ENCODE assay signal across 13 cellular contexts in the genomic region with DNA sequence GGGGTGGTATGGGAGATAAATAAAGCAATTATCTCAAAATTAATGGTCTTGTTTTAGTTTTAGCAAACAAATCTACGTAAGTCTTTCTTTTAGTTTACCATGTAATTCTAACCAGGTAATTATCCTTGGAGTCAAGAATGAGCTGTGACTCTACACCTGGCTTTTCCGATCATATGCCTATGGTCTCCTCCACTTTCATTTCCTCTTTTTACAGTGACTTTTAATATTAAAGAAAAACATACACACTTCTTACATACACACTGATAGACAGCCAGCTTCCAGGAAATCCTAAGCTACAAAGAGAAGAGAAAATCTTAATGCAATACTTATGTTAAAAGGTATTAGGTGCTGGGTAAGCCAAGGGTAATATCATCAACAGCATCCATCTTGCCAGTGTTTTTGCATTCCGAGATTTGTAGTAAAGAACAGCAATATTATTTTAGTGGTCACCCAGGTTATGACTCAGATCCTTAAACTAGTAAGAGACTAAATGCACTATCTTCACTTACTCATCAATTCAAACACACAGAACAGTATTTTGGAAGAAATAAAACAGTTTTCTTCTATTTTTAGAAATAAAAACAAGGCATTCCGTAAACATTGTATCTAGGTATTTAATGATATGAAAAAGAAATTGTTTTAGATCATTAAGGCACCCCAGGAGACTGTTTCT. TPM values are rescaled to one million over a fixed set of nuclear protein-coding genes. Genes with fewer than 3 reads are reported as not detected.
A peak's percentile ranks its signal among the peaks of the same experiment; 100 is the strongest.
DNase-seq lines count a peak whose midpoint lies in the region; ATAC-seq and TF ChIP-seq lines count a peak whose summit lies in the region.
"Had no signal": no experiment of that assay in that cellular context is flagged by ENCODE, and none has a peak within 500 bp of the region (broad histone marks: within the 10 kb centered on the region; RNA-seq: fewer than 3 reads in every experiment).

No MANE protein-coding gene starts in this region.

- no peak for DNase-seq in heart left ventricle
- DNase-seq in right atrium auricular region (ENCODE audit: low spot score) = no peak
- DNase-seq in NCI-H774 (lab: John Stamatoyannopoulos, UW) = peak; percentile 18
- DNase-seq in esophagus squamous epithelium (lab: John Stamatoyannopoulos, UW) = no peak
- no peak for DNase-seq in upper lobe of right lung
- DNase-seq in stimulated activated CD4-positive, alpha-beta T cell treated with anti-CD3 and anti-CD28 coated beads, Interleukin-15, amount 100 ng/mL, for 24 hours = no peak
- DNase-seq: activated T-cell treated with anti-CD3 and anti-CD28 coated beads, Interleukin-2, amount 50 U/mL, for 72 hours; CD8-positive, alpha-beta T cell; T-helper 1 cell had no signal

- H3K4me3 ChIP-seq in heart left ventricle (peak overlapping the region in 10 of 12 donors; percentile 65 to 86 (median 75)), right atrium auricular region (no peak overlapping the region), esophagus squamous epithelium (peak overlapping the region in 3 of 4 donors; percentile 63 to 79 (median 74)), upper lobe of right lung (peak overlapping the region; percentile 67)

- TF ChIP-seq POLR2A in heart left ventricle (IDR thresholded peaks at IDR 0.05) (no peak), esophagus squamous epithelium (IDR thresholded peaks at IDR 0.05) (no peak)

- ATAC-seq in heart left ventricle (no peak), upper lobe of right lung (no peak), GM19467 (IDR thresholded peaks at IDR 0.05; ENCODE audit: unreplicated experiment) (no peak), GM21737 (IDR thresholded peaks at IDR 0.05; ENCODE audit: unreplicated experiment) (no peak)
- ATAC-seq: activated T-cell treated with anti-CD3 and anti-CD28 coated beads, Interleukin-2, amount 50 U/mL, for 72 hours; CD8-positive, alpha-beta T cell had no signal

- WGBS in heart left ventricle, 4 donors = 56 to 74% (median 65%) methylated on average over 4 of the region's 4 CpGs
- WGBS in esophagus squamous epithelium, 2 donors = 45 to 48% methylated on average over 4 of the region's 4 CpGs

- H3K27me3 ChIP-seq in heart left ventricle (peaks cover 0 to 40% (median 3%) of the 10 kb centered on the region in 9 donors), right atrium auricular region (peaks cover 13 to 18% of the 10 kb centered on the region in 2 donors), esophagus squamous epithelium (peaks cover 0 to 92% (median 9%) of the 10 kb centered on the region in 4 donors), upper lobe of right lung (peaks cover 59% of the 10 kb centered on the region)

- H3K9me3 ChIP-seq in heart left ventricle (no peaks in the 10 kb centered on the region), right atrium auricular region (no peaks in the 10 kb centered on the region), esophagus squamous epithelium (no peaks in the 10 kb centered on the region), upper lobe of right lung (no peaks in the 10 kb centered on the region)

- TF ChIP-seq CTCF in heart left ventricle (IDR thresholded peaks at IDR 0.05) (no peak), right atrium auricular region (IDR thresholded peaks at IDR 0.05) (no peak), esophagus squamous epithelium (IDR thresholded peaks at IDR 0.05) (no peak), upper lobe of right lung (IDR thresholded peaks at IDR 0.05) (no peak)

- H3K36me3 ChIP-seq in heart left ventricle (no peaks in the 10 kb centered on the region), right atrium auricular region (no peaks in the 10 kb centered on the region), esophagus squamous epithelium (no peaks in the 10 kb centered on the region), upper lobe of right lung (no peaks in the 10 kb centered on the region)

- intact Hi-C loops in heart left ventricle (cut with DNase I) (loop anchor here in 7 of 10 donors (2.0 to 10.0 kb wide), 13 partner anchors 109 to 1492 kb away; partner anchors contain the start of genes IRX3 (in 3 of the 7) and RBL2 (in 1 of the 7)), esophagus squamous epithelium (cut with DNase I) (no loop called here), upper lobe of right lung (cut with DNase I) (no loop called here)

- H3K27ac ChIP-seq in heart left ventricle (peak overlapping the region in 9 of 12 donors; percentile 24 to 96 (median 91)), right atrium auricular region (no peak overlapping the region), esophagus squamous epithelium (peak overlapping the region in 3 of 4 donors; percentile 88 to 92 (median 92)), upper lobe of right lung (peak overlapping the region; percentile 19)

- peaks cover 0 to 23% (median 5%) of the 10 kb centered on the region in 12 donors for H3K4me1 ChIP-seq in heart left ventricle
- H3K4me1 ChIP-seq in right atrium auricular region = peaks cover 0 to 18% of the 10 kb centered on the region in 2 donors
- H3K4me1 ChIP-seq in esophagus squamous epithelium = peaks cover 4 to 78% (median 11%) of the 10 kb centered on the region in 3 donors
- peaks cover 14% of the 10 kb centered on the region for H3K4me1 ChIP-seq in upper lobe of right lung

RNA-seq across cellular contexts. Expression of gene IRX5, which starts 4.4 kb away (rescaled TPM):
- total RNA-seq in heart left ventricle (10 to 100 TPM in 7 of 9 donors, 1 to 10 TPM in 2; 5.8 to 32.2 (median 18.1) TPM), right atrium auricular region (1 to 10 TPM in 1 of 2 donors, under 1 TPM in 1; 0.59 to 4.1 TPM), esophagus squamous epithelium (10 to 100 TPM; 11.9 to 23.5 (median 14.0) TPM), upper lobe of right lung (23.3 TPM)
- 10 to 100 TPM; 19.2 to 19.4 TPM for polyA plus RNA-seq in heart left ventricle
- total RNA-seq: CD8-positive, alpha-beta T cell; endothelial cell of umbilical vein had no signal
- polyA plus RNA-seq: endothelial cell of umbilical vein, IgD-negative memory B cell had no signal

Comparison
In these comparisons a context has a peak if more than half of its experiments do, and no peak if none do; other contexts are left out.
1. H3K27ac ChIP-seq: peak in heart left ventricle (9 of 12), esophagus squamous epithelium (3 of 4) and upper lobe of right lung (single experiment); none in right atrium auricular region (0 of 2).
2. H3K4me3 ChIP-seq: peak in heart left ventricle (10 of 12), esophagus squamous epithelium (3 of 4) and upper lobe of right lung (single experiment); none in right atrium auricular region (0 of 2).
3. intact Hi-C loops: an anchor here in heart left ventricle (2.0 to 10.0 kb wide); none called in esophagus squamous epithelium and upper lobe of right lung.